ENCODE assay signal across 1 cellular context in the genomic region with DNA sequence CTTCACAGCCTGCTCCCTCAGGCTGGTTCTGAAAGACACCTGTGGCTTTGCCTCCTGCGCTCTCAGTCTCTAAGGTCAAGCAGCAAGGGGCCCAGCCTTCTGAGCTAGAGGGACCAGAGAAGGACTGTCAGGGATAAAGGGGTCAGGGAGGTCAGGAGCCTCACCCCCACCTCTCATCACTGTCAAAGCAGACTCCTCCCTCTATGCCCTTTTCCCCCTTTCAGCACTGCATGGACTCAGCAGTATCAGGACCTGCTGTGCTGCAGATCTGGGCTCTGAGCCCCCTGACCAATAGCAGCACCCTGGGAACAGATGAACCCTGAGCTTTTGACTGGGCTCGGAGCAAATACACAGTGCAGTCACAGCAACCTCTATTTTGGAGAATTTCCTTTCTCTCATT.
TF ChIP-seq lines count a peak whose summit lies in the region.

No MANE protein-coding gene starts in this region.

TF ChIP-seq in HepG2, 621 proteins besides CTCF, POLR2A, EP300 and RAD21 (continued from another document):
- TF ChIP-seq, protein P1, sequence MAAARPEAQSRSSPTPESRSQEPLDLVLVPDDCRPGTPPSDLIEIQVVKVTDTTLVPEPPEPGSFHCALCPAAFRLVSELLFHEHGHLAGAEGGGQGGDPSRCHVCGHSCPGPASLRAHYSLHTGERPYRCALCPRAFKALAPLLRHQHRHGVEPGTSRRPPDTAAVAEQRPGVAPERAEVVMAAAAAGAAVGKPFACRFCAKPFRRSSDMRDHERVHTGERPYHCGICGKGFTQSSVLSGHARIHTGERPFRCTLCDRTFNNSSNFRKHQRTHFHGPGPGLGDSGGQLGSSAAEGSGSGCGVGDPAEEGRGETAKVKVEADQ (CRISPR knock-in tag; IDR thresholded peaks at IDR 0.05; ENCODE audit: borderline replicate concordance) = 0 out of 2 replicates have a peak, but pooled peaks have one; percentile 35
- no peak for TF ChIP-seq MZF1 (CRISPR knock-in tag; IDR thresholded peaks at IDR 0.05; ENCODE audit: borderline replicate concordance)
- no peak for TF ChIP-seq LCORL (IDR thresholded peaks at IDR 0.05)
- TF ChIP-seq LCORL (CRISPR knock-in tag; IDR thresholded peaks at IDR 0.05) = peak; percentile 64
